14 cellular contexts compared by ENCODE assay signal in the genomic region with DNA sequence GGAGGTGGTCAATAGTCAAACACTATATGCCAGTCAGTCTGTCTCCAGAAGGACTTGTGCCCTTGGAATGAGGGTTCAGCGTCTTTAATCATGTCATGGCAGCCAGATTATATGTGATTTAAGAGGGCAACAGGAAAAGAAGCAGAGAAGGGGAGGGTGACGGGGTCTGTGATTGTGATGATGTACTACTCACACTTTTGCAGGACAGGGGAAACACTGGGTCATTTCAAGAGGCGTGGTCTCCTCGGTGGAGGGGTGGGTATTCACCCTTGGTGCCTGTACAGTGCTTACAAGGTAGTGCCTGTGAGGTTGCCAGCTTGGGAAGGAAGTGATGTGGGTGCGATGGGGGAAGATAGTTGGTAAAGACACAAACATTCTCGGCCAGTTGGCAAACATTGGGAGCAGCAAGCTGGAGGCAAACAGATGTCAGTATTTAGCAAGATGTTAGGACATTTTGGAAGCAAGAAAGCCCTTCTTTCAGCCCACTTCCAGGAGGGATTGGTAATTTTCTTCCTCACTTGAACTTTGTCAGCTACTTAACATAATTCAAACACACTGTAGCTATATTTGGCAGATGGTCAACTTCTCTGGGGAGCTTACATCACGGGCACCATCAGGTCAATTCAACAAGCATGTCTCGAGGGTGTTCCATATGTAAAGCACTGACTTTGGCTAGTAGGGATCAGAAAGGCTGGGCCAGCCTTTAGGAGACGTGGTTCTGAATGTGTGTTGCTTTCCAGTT. TPM values are rescaled to one million over a fixed set of nuclear protein-coding genes. Genes with fewer than 3 reads are reported as not detected.
DNase-seq lines count a peak whose midpoint lies in the region; ATAC-seq, FAIRE-seq and TF ChIP-seq lines count a peak whose summit lies in the region.
"Had no signal": no experiment of that assay in that cellular context is flagged by ENCODE, and none has a peak within 500 bp of the region (broad histone marks: within the 10 kb centered on the region; RNA-seq: fewer than 3 reads in every experiment).

No MANE protein-coding gene starts in this region.

- POLR2A ChIA-PET in AG04449 (lab: Yijun Ruan, JAX): interaction anchor here (0.9 kb wide), 1 partner anchor 31 kb away, joined by 4 read pairs; no protein-coding TSS in a partner anchor

- TF ChIP-seq POLR2A in adrenal gland (IDR thresholded peaks at IDR 0.05) (no peak), H54 (IDR thresholded peaks at IDR 0.05; ENCODE audit: low read depth, low read length) (no peak)

- no peaks in the 10 kb centered on the region for H3K27me3 ChIP-seq in adrenal gland

- no peak overlapping the region for H3K4me3 ChIP-seq in AG04449 (ENCODE audit: low read depth, low read length)
- H3K4me3 ChIP-seq in adrenal gland: no peak overlapping the region

- H3K4me1 ChIP-seq in adrenal gland (replicated peaks in 1 of 2): peaks cover 7 to 20% of the 10 kb centered on the region in 2 donors
- H3K4me1 ChIP-seq: foreskin keratinocyte had no signal

- no peak for ATAC-seq in GM21619 (IDR thresholded peaks at IDR 0.05; ENCODE audit: unreplicated experiment)
- ATAC-seq: foreskin keratinocyte, natural killer cell had no signal

- WGBS in adrenal gland, 4 donors: 34 to 49% (median 43%) methylated on average over 9 of the region's 9 CpGs

- CTCF ChIA-PET in AG04449 (lab: Yijun Ruan, JAX): interaction anchor here (0.7 to 6.5 kb wide), 7 partner anchors 10 to 45 kb away, joined by 3 to 63 read pairs (median 5); partner anchors contain the start of gene KALRN

- TF ChIP-seq CTCF in AG04449 (IDR thresholded peaks at IDR 0.05; ENCODE audit: insufficient read depth, low read length, missing control alignments) (no peak), adrenal gland (IDR thresholded peaks at IDR 0.05) (no peak)

- intact Hi-C loops in adrenal gland (cut with DNase I): no loop called here
- intact Hi-C loops in head of caudate nucleus (cut with DNase I): no loop called here

- DNase-seq in AG04449 (ENCODE audit: low read depth, low spot score): peak; percentile 40
- peak; percentile 33 for DNase-seq in HT1080 (ENCODE audit: low read depth)
- DNase-seq in adrenal gland: peak; percentile 45 to 80 (median 64)
- DNase-seq in left kidney (ENCODE audit: low read depth, low spot score): peak; percentile 26
- DNase-seq in head of caudate nucleus: no peak
- no peak for DNase-seq in H54 (ENCODE audit: insufficient read length, low spot score)
- DNase-seq in activated CD8-positive, alpha-beta memory T cell treated with anti-CD3 and anti-CD28 coated beads, Interleukin-2, amount 50 U/mL, for 48 hours: no peak
- DNase-seq: activated effector memory CD4-positive, alpha-beta T cell treated with anti-CD3 and anti-CD28 coated beads, Interleukin-2, amount 50 U/mL, for 16 hours; foreskin keratinocyte; natural killer cell; NCI-H146 had no signal

- H3K27ac ChIP-seq in adrenal gland: peak overlapping the region in 1 of 5 donors; percentile 23
- H3K27ac ChIP-seq: foreskin keratinocyte had no signal

- no peaks in the 10 kb centered on the region for H3K36me3 ChIP-seq in adrenal gland (replicated peaks in 1 of 2)

- H3K9me3 ChIP-seq in adrenal gland (replicated peaks in 1 of 3): no peaks in the 10 kb centered on the region

- no peak for FAIRE-seq in H54 (lab: Jason Lieb, UNC)
- FAIRE-seq: GM18507, keratinocyte had no signal

RNA-seq across cellular contexts. Expression of gene KALRN, which starts 30.2 kb away (rescaled TPM):
- total RNA-seq in HT1080 (2014; rRNA removed; shearing (Covaris generic)): 7.6 and 8.0 TPM in 2 replicates
- polyA plus RNA-seq in HT1080 (2015; cell fraction: cytosol; rRNA removed): 1.00 and 1.5 TPM in 2 replicates
- polyA plus RNA-seq in HT1080 (2015; cell fraction: nucleus; rRNA removed): 2.0 and 4.7 TPM in 2 replicates
- 10 to 100 TPM; 26.6 to 96.3 (median 51.4) TPM for total RNA-seq in adrenal gland
- 10 to 100 TPM; 12.7 to 44.2 (median 15.3) TPM for polyA plus RNA-seq in adrenal gland

Comparison
In these comparisons a context has a peak if more than half of its experiments do, and no peak if none do; other contexts are left out.
1. DNase-seq: peak in AG04449 (single experiment), HT1080 (single experiment), adrenal gland (7 of 7) and left kidney (single experiment); none in head of caudate nucleus (0 of 42), H54 (single experiment) and activated CD8-positive, alpha-beta memory T cell treated with anti-CD3 and anti-CD28 coated beads, Interleukin-2, amount 50 U/mL, for 48 hours (single experiment).